ENCODE assay signal across 18 cellular contexts in genomic region chr2:72785517-72785916, GRCh38.
"Had no signal": no experiment of that assay in that cellular context is flagged by ENCODE, and none has a peak within 500 bp of the region (broad histone marks: within the 10 kb centered on the region; RNA-seq: fewer than 3 reads in every experiment).

No MANE protein-coding gene starts in this region.

- H3K27ac ChIP-seq: coronary artery, esophagus muscularis mucosa, foreskin keratinocyte, gastroesophageal sphincter, heart left ventricle, hepatocyte, left lung, lower lobe of right lung had no signal

- DNase-seq: dermis blood vessel endothelial cell; effector CD8-positive, alpha-beta T cell; effector memory CD8-positive, alpha-beta T cell; foreskin keratinocyte; heart left ventricle; hypothalamus; left cardiac atrium; left lung; left ventricle myocardium superior; lower lobe of right lung; mesenchymal stem cell; mucosa of descending colon; naive B cell; naive thymus-derived CD8-positive, alpha-beta T cell had no signal

- H3K27me3 ChIP-seq: esophagus muscularis mucosa, foreskin keratinocyte, gastroesophageal sphincter, heart left ventricle, hepatocyte, left lung had no signal

- H3K36me3 ChIP-seq: gastroesophageal sphincter, heart left ventricle, left lung, lower lobe of right lung had no signal

- H3K9me3 ChIP-seq: esophagus muscularis mucosa, gastroesophageal sphincter, left lung, lower lobe of right lung, mucosa of descending colon had no signal

- H3K4me3 ChIP-seq: coronary artery, esophagus muscularis mucosa, gastroesophageal sphincter, heart left ventricle, hepatocyte, left lung, lower lobe of right lung, mucosa of descending colon had no signal
